Comparison of ENCODE assay signal across 17 cellular contexts in genomic region chr10:56646712-56647111, GRCh38.
"Had no signal": no experiment of that assay in that cellular context is flagged by ENCODE, and none has a peak within 500 bp of the region (broad histone marks: within the 10 kb centered on the region; RNA-seq: fewer than 3 reads in every experiment).

No MANE protein-coding gene starts in this region.

- H3K4me3 ChIP-seq: coronary artery, dorsolateral prefrontal cortex, esophagus muscularis mucosa, gastroesophageal sphincter, heart left ventricle, left lung, lower lobe of right lung, mucosa of descending colon had no signal

- DNase-seq: dermis blood vessel endothelial cell; dorsolateral prefrontal cortex; effector CD4-positive, alpha-beta T cell; effector memory CD4-positive, alpha-beta T cell; foreskin keratinocyte; heart left ventricle; hippocampal formation; left cardiac atrium; left lung; left ventricle myocardium superior; lower lobe of right lung; mesenchymal stem cell; mucosa of descending colon had no signal

- H3K4me1 Mint-ChIP-seq: mesothelial cell of epicardium had no signal

- H3K27ac Mint-ChIP-seq: mesothelial cell of epicardium had no signal

- H3K27me3 ChIP-seq: foreskin keratinocyte, gastroesophageal sphincter, heart left ventricle, left lung had no signal

- H3K36me3 Mint-ChIP-seq: mesothelial cell of epicardium had no signal

- H3K27ac ChIP-seq: coronary artery, dorsolateral prefrontal cortex, esophagus muscularis mucosa, foreskin keratinocyte, gastroesophageal sphincter, heart left ventricle, left lung, lower lobe of right lung had no signal

- H3K9me3 ChIP-seq: lower lobe of right lung, mucosa of descending colon had no signal

- H3K4me1 ChIP-seq: esophagus muscularis mucosa, foreskin keratinocyte, gastroesophageal sphincter, heart left ventricle, left lung, lower lobe of right lung had no signal

- ATAC-seq: foreskin keratinocyte, gastroesophageal sphincter, heart left ventricle, left cardiac atrium, left lung, left ventricle myocardium superior, lower lobe of right lung, mucosa of descending colon had no signal

- H3K4me3 Mint-ChIP-seq: mesothelial cell of epicardium had no signal

- H3K36me3 ChIP-seq: esophagus muscularis mucosa, gastroesophageal sphincter, heart left ventricle, left lung, lower lobe of right lung had no signal
